ENCODE assay signal across 23 cellular contexts in the genomic region with DNA sequence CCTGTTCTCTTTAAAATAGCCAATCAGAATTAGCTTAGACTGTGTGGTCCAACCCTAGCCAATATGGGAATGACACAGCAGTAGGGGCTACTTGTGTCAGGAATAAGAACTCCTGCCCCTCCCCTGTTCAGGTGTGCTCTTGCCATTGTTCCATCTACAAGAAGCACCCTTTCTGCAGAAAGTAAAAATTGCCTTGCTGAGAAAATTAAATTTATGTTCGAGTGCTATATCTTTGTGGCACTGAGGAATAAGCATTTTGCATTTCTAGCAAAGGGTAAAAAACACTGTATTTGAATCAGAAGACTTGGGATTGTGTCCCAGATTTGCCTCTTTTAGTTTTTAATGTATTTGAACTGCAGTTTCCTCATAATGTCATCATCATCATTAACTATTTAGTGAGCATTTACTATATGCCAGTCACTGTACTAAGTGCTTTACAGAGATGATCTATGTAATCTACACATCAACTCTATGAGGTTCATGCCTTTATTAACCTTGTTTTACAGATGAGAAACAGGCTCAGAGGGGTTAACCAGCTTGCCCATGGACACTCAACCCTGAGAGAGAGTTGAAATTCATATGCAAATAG. TPM values are rescaled to one million over a fixed set of nuclear protein-coding genes. Genes with fewer than 3 reads are reported as not detected.
A peak's percentile ranks its signal among the peaks of the same experiment; 100 is the strongest.
DNase-seq lines count a peak whose midpoint lies in the region; ATAC-seq, FAIRE-seq and TF ChIP-seq lines count a peak whose summit lies in the region.
"Had no signal": no experiment of that assay in that cellular context is flagged by ENCODE, and none has a peak within 500 bp of the region (broad histone marks: within the 10 kb centered on the region; RNA-seq: fewer than 3 reads in every experiment).

No MANE protein-coding gene starts in this region.

- in situ Hi-C loops in HepG2 (cut with HindIII; ENCODE audit: extremely low pct_ligation_motif_present, low pct_unique_long_range_greater_than_20kb): loop anchor here (10.0 kb wide), 1 partner anchor 360 kb away; no protein-coding TSS in a partner anchor
- in situ Hi-C loops in K562 (cut with MboI): no loop called here

- H4K20me1 ChIP-seq in HepG2 (ENCODE audit: insufficient read depth, low read length) (no peaks in the 10 kb centered on the region), K562 (replicated peaks; ENCODE audit: control insufficient read depth, insufficient read depth, low read length) (no peaks in the 10 kb centered on the region)
- H4K20me1 ChIP-seq: BLaER1 treated with 17β-estradiol and CSF1 and Interleukin-3, amounts not matched to agents 10 nM and 100 nM had no signal

- H3K9me3 ChIP-seq in HepG2 (ENCODE audit: low read length): peaks cover 14% of the 10 kb centered on the region
- H3K9me3 ChIP-seq in right lobe of liver: peaks cover 0 to 7% (median 0%) of the 10 kb centered on the region in 4 donors
- peaks cover 13% of the 10 kb centered on the region for H3K9me3 ChIP-seq in K562 (replicated peaks; ENCODE audit: control insufficient read depth, insufficient read depth, low read depth, low read length)

- H3K9ac ChIP-seq in HepG2 (ENCODE audit: insufficient read depth, low read depth, low read length): no peak overlapping the region
- no peak overlapping the region for H3K9ac ChIP-seq in K562 (ENCODE audit: insufficient read depth in 1 of 2, low read depth in 2 of 2, low read length in 2 of 2)
- H3K9ac ChIP-seq: BLaER1 treated with 17β-estradiol and CSF1 and Interleukin-3, amounts not matched to agents 10 nM and 100 nM had no signal

- FAIRE-seq in HepG2 (lab: Jason Lieb, UNC): no peak
- no peak for FAIRE-seq in K562 (lab: Jason Lieb, UNC)
- FAIRE-seq: A549, D721Med, G401.6, GM12892, GM18507, GM19239 had no signal

- 0% methylated on average over 1 of the region's 1 CpG for WGBS in HepG2 (ENCODE audit: low lambda C conversion rate)
- WGBS in right lobe of liver (ENCODE audit: insufficient coverage, low coverage, low lambda C conversion rate, missing lambda C conversion rate): 89% methylated on average over 1 of the region's 1 CpG
- WGBS in K562 (ENCODE audit: insufficient coverage, low coverage, missing lambda C conversion rate): 8% methylated on average over 1 of the region's 1 CpG

- H3K4me2 ChIP-seq in HepG2 (ENCODE audit: low read depth, low read length) (no peak overlapping the region), K562 (ENCODE audit: insufficient read depth, low read length) (no peak overlapping the region)
- H3K4me2 ChIP-seq: A549; BLaER1 treated with 17β-estradiol and CSF1 and Interleukin-3, amounts not matched to agents 10 nM and 100 nM had no signal

- no peaks in the 10 kb centered on the region for H3K9me1 ChIP-seq in K562 (ENCODE audit: control insufficient read depth, insufficient read depth, low read length)

- H3K4me1 ChIP-seq in HepG2 (ENCODE audit: insufficient read depth, low read length): no peaks in the 10 kb centered on the region
- no peaks in the 10 kb centered on the region for H3K4me1 ChIP-seq in right lobe of liver
- H3K4me1 ChIP-seq in K562 (replicated peaks in 1 of 2; ENCODE audit: control insufficient read depth in 2 of 2, insufficient read depth in 2 of 2, low read length in 2 of 2): no peaks in the 10 kb centered on the region; a peak in 2 of 5 replicates
- H3K4me1 ChIP-seq: Caco-2 had no signal

- TF ChIP-seq EP300 in HepG2 (IDR thresholded peaks at IDR 0.05; ENCODE audit: low read depth in 2 of 2, low read length in 2 of 2) (no peak), HepG2 (CRISPR knock-in tag; IDR thresholded peaks at IDR 0.05; ENCODE audit: borderline replicate concordance) (no peak), K562 (IDR thresholded peaks at IDR 0.05; ENCODE audit: low read length) (no peak)

- H3K4me3 ChIP-seq in HepG2 (replicated peaks in 1 of 3; ENCODE audit: insufficient read depth in 1 of 3, low read depth in 2 of 3, low read length in 3 of 3) (no peak overlapping the region), right lobe of liver (no peak overlapping the region), K562 (no peak overlapping the region)
- H3K4me3 ChIP-seq: A549; BLaER1 treated with 17β-estradiol and CSF1 and Interleukin-3, amounts not matched to agents 10 nM and 100 nM had no signal

- CTCF ChIA-PET in HepG2 (lab: Yijun Ruan, JAX; ENCODE audit: low intra/inter-chr PET ratio, low total read pairs): no interaction called here
- CTCF ChIA-PET in K562 (lab: Yijun Ruan, JAX; ENCODE audit: low intra/inter-chr PET ratio): no interaction called here

- no peak for TF ChIP-seq POLR2A in HepG2 (IDR thresholded peaks at IDR 0.05; ENCODE audit: insufficient read depth in 1 of 2, low read depth in 2 of 2, low read length in 2 of 2)
- no peak for TF ChIP-seq POLR2A in right lobe of liver (IDR thresholded peaks at IDR 0.05)
- TF ChIP-seq POLR2A in K562 (conservative IDR thresholded peaks at IDR 0.05): no peak

- no peak overlapping the region for H3K27ac ChIP-seq in HepG2 (ENCODE audit: extremely low read length, insufficient read depth, low read length)
- no peak overlapping the region for H3K27ac ChIP-seq in right lobe of liver
- H3K27ac ChIP-seq in K562 (ENCODE audit: extremely low read depth, low read depth, low read length): no peak overlapping the region
- H3K27ac ChIP-seq: 22Rv1; A549; BLaER1 treated with 17β-estradiol and CSF1 and Interleukin-3, amounts not matched to agents 10 nM and 100 nM; C4-2B had no signal

- H3K79me2 ChIP-seq in HepG2 (ENCODE audit: insufficient read depth, low read length) (no peaks in the 10 kb centered on the region), K562 (ENCODE audit: control insufficient read depth, insufficient read depth, low read length) (no peaks in the 10 kb centered on the region)

- H3K27me3 ChIP-seq in HepG2 (ENCODE audit: control insufficient read depth in 1 of 2, insufficient read depth in 2 of 2, low read length in 2 of 2): no peaks in the 10 kb centered on the region
- H3K27me3 ChIP-seq in right lobe of liver: no peaks in the 10 kb centered on the region
- no peaks in the 10 kb centered on the region for H3K27me3 ChIP-seq in K562 (ENCODE audit: control insufficient read depth in 2 of 2, insufficient read depth in 2 of 2, low read length in 2 of 2)
- H3K27me3 ChIP-seq: BLaER1 treated with 17β-estradiol and CSF1 and Interleukin-3, amounts not matched to agents 10 nM and 100 nM had no signal

- H2AFZ ChIP-seq in HepG2 (ENCODE audit: low read length): no peak overlapping the region
- no peak overlapping the region for H2AFZ ChIP-seq in K562 (ENCODE audit: low read depth, low read length)

- no peak for DNase-seq in HepG2 (ENCODE audit: low spot score)
- DNase-seq in right lobe of liver: no peak
- DNase-seq in HT-29 (ENCODE audit: low spot score): peak; percentile 11
- DNase-seq in K562 (ENCODE audit: extremely low read depth in 1 of 4, low spot score in 3 of 4): no peak
- no peak for DNase-seq in stimulated activated CD4-positive, alpha-beta T cell treated with anti-CD3 and anti-CD28 coated beads, Interleukin-4, amount 100 ng/mL, for 24 hours
- DNase-seq in cortex of kidney (lab: John Stamatoyannopoulos, UW): no peak
- no peak for DNase-seq in NCI-H1048 (lab: John Stamatoyannopoulos, UW)
- DNase-seq: AML-193; Caco-2; Calu3; CD4-positive, alpha-beta T cell; CD8-positive, alpha-beta T cell; DMS79 treated with DMSO at 0.1 percent for 48 hours; GF-D8 had no signal

- TF ChIP-seq CTCF in HepG2 (CRISPR knock-in tag; IDR thresholded peaks at IDR 0.05) (no peak), right lobe of liver (IDR thresholded peaks at IDR 0.05) (no peak), K562 (IDR thresholded peaks at IDR 0.05 in 2 of 3, conservative IDR thresholded peaks at IDR 0.05 in 1 of 3; ENCODE audit: insufficient read depth in 2 of 3, low read depth in 1 of 3, low read length in 3 of 3) (no peak)

- POLR2A ChIA-PET in HepG2 (lab: Yijun Ruan, JAX) (no interaction called here), K562 (lab: Yijun Ruan, JAX) (no interaction called here)

- H3K36me3 ChIP-seq in HepG2 (replicated peaks in 1 of 2; ENCODE audit: control insufficient read depth in 1 of 2, insufficient read depth in 2 of 2, low read length in 2 of 2): no peaks in the 10 kb centered on the region
- no peaks in the 10 kb centered on the region for H3K36me3 ChIP-seq in right lobe of liver
- no peaks in the 10 kb centered on the region for H3K36me3 ChIP-seq in K562 (ENCODE audit: control insufficient read depth, insufficient read depth, low read length)
- H3K36me3 ChIP-seq: BLaER1 treated with 17β-estradiol and CSF1 and Interleukin-3, amounts not matched to agents 10 nM and 100 nM had no signal

- no TSS peak for BruUV-seq in HepG2 (replicated peaks; lab: Mats Ljungman, UMichigan)
- no TSS peak for BruUV-seq in K562 (replicated peaks; lab: Mats Ljungman, UMichigan)

- intact Hi-C loops in HepG2 (cut with micrococcal nuclease; ENCODE audit: unreplicated experiment): no loop called here
- intact Hi-C loops in right lobe of liver (cut with DNase I): no loop called here
- intact Hi-C loops in K562 (cut with micrococcal nuclease): loop anchor here (5.0 kb wide), 1 partner anchor 128 kb away; no protein-coding TSS in a partner anchor

- TF ChIP-seq RAD21 in HepG2 (CRISPR knock-in tag; IDR thresholded peaks at IDR 0.05): no peak
- no peak for TF ChIP-seq RAD21 in K562 (CRISPR knock-in tag; conservative IDR thresholded peaks at IDR 0.05 in 1 of 2, IDR thresholded peaks at IDR 0.05 in 1 of 2)

- ATAC-seq in HepG2 (no peak), right lobe of liver (no peak), K562 (no peak)
- ATAC-seq: A549; CD8-positive, alpha-beta T cell had no signal

RNA-seq across cellular contexts. Expression of gene XRCC2, which starts 28.9 kb away (rescaled TPM):
- total RNA-seq in HepG2 (2016; rRNA removed; fragmentation: Illumina TruSeq; extraction: Trizol) (13.2 and 14.5 TPM in 2 replicates), right lobe of liver (1 to 10 TPM in 2 of 6 experiments, under 1 TPM in 3, not detected in 1; 0.14 to 2.0 (median 0.20) TPM), K562 (2014; rRNA removed) (35.1 and 38.1 TPM in 2 replicates), K562 (2014; rRNA removed; fragmentation: Illumina TruSeq; extraction: Trizol) (58.0 and 62.1 TPM in 2 replicates), K562 (2015; rRNA removed; fragmentation: Illumina TruSeq; extraction: Trizol) (46.5 and 52.0 TPM in 2 replicates), K562 (2021) (36.8 and 37.6 TPM in 2 replicates)
- 1.5 and 1.6 TPM in 2 replicates for total RNA-seq in HepG2 (2016; cell fraction: cytosol; rRNA removed; fragmentation: Illumina TruSeq; extraction: Trizol; ENCODE audit: low read depth)
- total RNA-seq in HepG2 (2016; cell fraction: insoluble cytoplasmic fraction; rRNA removed; fragmentation: Illumina TruSeq; extraction: Trizol): 13.5 and 14.9 TPM in 2 replicates
- total RNA-seq in HepG2 (2016; cell fraction: membrane; rRNA removed; fragmentation: Illumina TruSeq; extraction: Trizol): 5.1 and 6.7 TPM in 2 replicates
- total RNA-seq in HepG2 (2016; cell fraction: nucleus; rRNA removed; fragmentation: Illumina TruSeq; extraction: Trizol): 13.9 and 16.8 TPM in 2 replicates
- polyA plus RNA-seq in HepG2 (2011; rRNA removed) (2.5 and 3.8 TPM in 2 replicates), K562 (2011; rRNA removed) (27.8 and 39.8 TPM in 2 replicates), K562 (2014; fragmentation: Illumina TruSeq; extraction: Trizol) (47.4 and 55.9 TPM in 2 replicates), K562 (2014; fragmentation: Nextera tagmentation; extraction: Ambion mirVana) (10 to 100 TPM; 16.2 to 22.4 TPM), K562 (2014; rRNA removed) (46.1 and 51.9 TPM in 2 replicates)
- 1.4 TPM in 2 replicates for polyA plus RNA-seq in HepG2 (2011; cell fraction: cytosol; rRNA removed)
- 4.2 and 4.5 TPM in 2 replicates for polyA plus RNA-seq in HepG2 (2011; cell fraction: nucleus; rRNA removed)
- 2.0 and 4.1 TPM in 2 replicates for polyA plus RNA-seq in HepG2 (2012)
- polyA plus RNA-seq in HepG2 (2016; cell fraction: cytosol; fragmentation: Illumina TruSeq; extraction: Trizol; ENCODE audit: low read depth): 0.68 and 0.71 TPM in 2 replicates
- polyA plus RNA-seq in HepG2 (2016; cell fraction: insoluble cytoplasmic fraction; fragmentation: Illumina TruSeq; extraction: Trizol; ENCODE audit: low read depth): 7.6 and 9.3 TPM in 2 replicates
- polyA plus RNA-seq in HepG2 (2016; cell fraction: membrane; fragmentation: Illumina TruSeq; extraction: Trizol; ENCODE audit: low read depth): 1.9 and 2.0 TPM in 2 replicates
- 27.7 and 30.4 TPM in 2 replicates for polyA plus RNA-seq in HepG2 (2016; cell fraction: nucleus; fragmentation: Illumina TruSeq; extraction: Trizol; ENCODE audit: insufficient read depth, low read depth)
- polyA minus RNA-seq in HepG2 (2011; rRNA and poly(A)+ RNA removed; ENCODE audit: low replicate concordance): 1.5 and 8.3 TPM in 2 replicates
- 1.6 and 2.0 TPM in 2 replicates for polyA minus RNA-seq in HepG2 (2011; cell fraction: cytosol; rRNA and poly(A)+ RNA removed)
- 7.5 and 8.9 TPM in 2 replicates for polyA minus RNA-seq in HepG2 (2011; cell fraction: nucleus; rRNA and poly(A)+ RNA removed)
- total RNA-seq in HT-29 (2014; rRNA removed; shearing (Covaris generic)): 9.1 and 10.4 TPM in 2 replicates
- 29.4 and 103 TPM in 2 replicates for total RNA-seq in K562 (2011; cell fraction: chromatin; rRNA removed; ENCODE audit: low replicate concordance)
- 20.0 and 29.2 TPM in 2 replicates for total RNA-seq in K562 (2011; cell fraction: nucleolus; rRNA removed)
- 43.2 and 46.0 TPM in 2 replicates for total RNA-seq in K562 (2011; cell fraction: nucleoplasm; rRNA removed)
- polyA plus RNA-seq in K562 (2011; cell fraction: cytosol; rRNA removed): 12.6 and 14.0 TPM in 2 replicates
- polyA plus RNA-seq in K562 (2011; cell fraction: nucleus; rRNA removed): 39.3 and 59.9 TPM in 2 replicates
- 21.2 and 21.9 TPM in 2 replicates for polyA plus RNA-seq in K562 (2012)
- 36.0 and 43.9 TPM in 2 replicates for polyA minus RNA-seq in K562 (2011; rRNA and poly(A)+ RNA removed)
- 9.5 and 15.1 TPM in 2 replicates for polyA minus RNA-seq in K562 (2011; cell fraction: cytosol; rRNA and poly(A)+ RNA removed)
- polyA minus RNA-seq in K562 (2011; cell fraction: nucleus; rRNA and poly(A)+ RNA removed): 25.3 and 28.5 TPM in 2 replicates

RNA-seq across cellular contexts. Expression of gene ACTR3B, which starts 54.7 kb away (rescaled TPM):
- total RNA-seq in HepG2 (2016; rRNA removed; fragmentation: Illumina TruSeq; extraction: Trizol) (8.2 and 8.5 TPM in 2 replicates), right lobe of liver (1 to 10 TPM; 5.3 to 7.0 (median 6.1) TPM), K562 (2014; rRNA removed) (11.4 and 12.4 TPM in 2 replicates), K562 (2014; rRNA removed; fragmentation: Illumina TruSeq; extraction: Trizol) (19.7 and 21.3 TPM in 2 replicates), K562 (2015; rRNA removed; fragmentation: Illumina TruSeq; extraction: Trizol) (17.8 and 19.7 TPM in 2 replicates), K562 (2021) (24.4 and 24.8 TPM in 2 replicates)
- 27.8 and 33.5 TPM in 2 replicates for total RNA-seq in HepG2 (2016; cell fraction: cytosol; rRNA removed; fragmentation: Illumina TruSeq; extraction: Trizol; ENCODE audit: low read depth)
- 6.5 and 8.0 TPM in 2 replicates for total RNA-seq in HepG2 (2016; cell fraction: insoluble cytoplasmic fraction; rRNA removed; fragmentation: Illumina TruSeq; extraction: Trizol)
- 16.2 and 20.6 TPM in 2 replicates for total RNA-seq in HepG2 (2016; cell fraction: membrane; rRNA removed; fragmentation: Illumina TruSeq; extraction: Trizol)
- 12.5 and 14.1 TPM in 2 replicates for total RNA-seq in HepG2 (2016; cell fraction: nucleus; rRNA removed; fragmentation: Illumina TruSeq; extraction: Trizol)
- polyA plus RNA-seq in HepG2 (2011; rRNA removed) (7.7 and 8.8 TPM in 2 replicates), K562 (2011; rRNA removed) (17.5 and 30.8 TPM in 2 replicates), K562 (2014; fragmentation: Illumina TruSeq; extraction: Trizol) (24.8 and 25.7 TPM in 2 replicates), K562 (2014; fragmentation: Nextera tagmentation; extraction: Ambion mirVana) (1 to 10 TPM; 5.0 to 5.4 TPM), K562 (2014; rRNA removed) (24.1 and 28.6 TPM in 2 replicates)
- 7.6 and 9.2 TPM in 2 replicates for polyA plus RNA-seq in HepG2 (2011; cell fraction: cytosol; rRNA removed)
- polyA plus RNA-seq in HepG2 (2011; cell fraction: nucleus; rRNA removed): 9.7 and 10.3 TPM in 2 replicates
- polyA plus RNA-seq in HepG2 (2012): 8.0 and 8.3 TPM in 2 replicates
- polyA plus RNA-seq in HepG2 (2016; cell fraction: cytosol; fragmentation: Illumina TruSeq; extraction: Trizol; ENCODE audit: low read depth): 6.3 and 8.5 TPM in 2 replicates
- polyA plus RNA-seq in HepG2 (2016; cell fraction: insoluble cytoplasmic fraction; fragmentation: Illumina TruSeq; extraction: Trizol; ENCODE audit: low read depth): 9.6 and 10.0 TPM in 2 replicates
- polyA plus RNA-seq in HepG2 (2016; cell fraction: membrane; fragmentation: Illumina TruSeq; extraction: Trizol; ENCODE audit: low read depth): 9.4 and 11.9 TPM in 2 replicates
- 12.6 and 16.4 TPM in 2 replicates for polyA plus RNA-seq in HepG2 (2016; cell fraction: nucleus; fragmentation: Illumina TruSeq; extraction: Trizol; ENCODE audit: insufficient read depth, low read depth)
- 5.6 and 16.5 TPM in 2 replicates for polyA minus RNA-seq in HepG2 (2011; rRNA and poly(A)+ RNA removed; ENCODE audit: low replicate concordance)
- 4.2 and 6.2 TPM in 2 replicates for polyA minus RNA-seq in HepG2 (2011; cell fraction: cytosol; rRNA and poly(A)+ RNA removed)
- 19.3 and 23.2 TPM in 2 replicates for polyA minus RNA-seq in HepG2 (2011; cell fraction: nucleus; rRNA and poly(A)+ RNA removed)
- total RNA-seq in HT-29 (2014; rRNA removed; shearing (Covaris generic)): 6.2 and 7.2 TPM in 2 replicates
- total RNA-seq in K562 (2011; cell fraction: chromatin; rRNA removed; ENCODE audit: low replicate concordance): 64.2 and 84.6 TPM in 2 replicates
- total RNA-seq in K562 (2011; cell fraction: nucleolus; rRNA removed): 34.0 and 34.7 TPM in 2 replicates
- 55.1 and 61.2 TPM in 2 replicates for total RNA-seq in K562 (2011; cell fraction: nucleoplasm; rRNA removed)
- polyA plus RNA-seq in K562 (2011; cell fraction: cytosol; rRNA removed): 18.8 and 22.4 TPM in 2 replicates
- polyA plus RNA-seq in K562 (2011; cell fraction: nucleus; rRNA removed): 25.9 and 29.1 TPM in 2 replicates
- 9.8 and 16.1 TPM in 2 replicates for polyA plus RNA-seq in K562 (2012)
- polyA minus RNA-seq in K562 (2011; rRNA and poly(A)+ RNA removed): 33.8 and 39.2 TPM in 2 replicates
- polyA minus RNA-seq in K562 (2011; cell fraction: cytosol; rRNA and poly(A)+ RNA removed): 9.5 and 14.7 TPM in 2 replicates
- polyA minus RNA-seq in K562 (2011; cell fraction: nucleus; rRNA and poly(A)+ RNA removed): 32.0 and 32.6 TPM in 2 replicates

Comparison
In these comparisons a context has a peak if more than half of its experiments do, and no peak if none do; other contexts are left out.
1. Of the 241 proteins assayed by ChIP-seq in both HepG2 and K562: peak only in HepG2: none; only in K562: CBX1, CBX5, TRIM24 and ZNF280B; in both: none; in neither: 232; mixed calls (peak in some experiments, not most) for 5.